14 cellular contexts compared by ENCODE assay signal in genomic region chr12:27293463-27293862, GRCh38. TPM values are rescaled to one million over a fixed set of nuclear protein-coding genes. Genes with fewer than 3 reads are reported as not detected.
DNase-seq lines count a peak whose midpoint lies in the region; ATAC-seq and TF ChIP-seq lines count a peak whose summit lies in the region.
"Had no signal": no experiment of that assay in that cellular context is flagged by ENCODE, and none has a peak within 500 bp of the region (broad histone marks: within the 10 kb centered on the region; RNA-seq: fewer than 3 reads in every experiment).

No MANE protein-coding gene starts in this region.

- H3K9me3 Mint-ChIP-seq in WTC11 = peaks cover under 1% of the 10 kb centered on the region; the same call in 1 of the 2 replicates
- H3K9me3 Mint-ChIP-seq: activated CD4-positive, alpha-beta memory T cell treated with anti-CD3 and anti-CD28 coated beads for 36 hours had no signal

- no peaks in the 10 kb centered on the region for H3K9me3 ChIP-seq in muscle layer of colon (ENCODE audit: low read length)
- H3K9me3 ChIP-seq in tibial artery = no peaks in the 10 kb centered on the region
- H3K9me3 ChIP-seq: SJCRH30 had no signal

- H3K9ac ChIP-seq in muscle layer of colon (ENCODE audit: low read length) = no peak overlapping the region

- H3K4me1 ChIP-seq in muscle layer of colon (ENCODE audit: insufficient read depth, low read length) = peaks cover 44% of the 10 kb centered on the region
- H3K4me1 ChIP-seq in tibial artery = peaks cover 0 to 100% (median 77%) of the 10 kb centered on the region in 4 donors
- H3K4me1 ChIP-seq: SJCRH30 had no signal

- no peaks in the 10 kb centered on the region for H3K27me3 ChIP-seq in muscle layer of colon (ENCODE audit: control insufficient read depth in 1 of 2, insufficient read depth in 2 of 2, low read length in 2 of 2)
- H3K27me3 ChIP-seq in tibial artery = no peaks in the 10 kb centered on the region
- H3K27me3 ChIP-seq: SJCRH30 had no signal

- H3K4me3 Mint-ChIP-seq in WTC11 = no peak overlapping the region
- H3K4me3 Mint-ChIP-seq: activated CD4-positive, alpha-beta memory T cell treated with anti-CD3 and anti-CD28 coated beads for 36 hours; brain had no signal

- H3K36me3 ChIP-seq in muscle layer of colon (ENCODE audit: insufficient read depth, low read length) (peaks cover 7% of the 10 kb centered on the region), tibial artery (peaks cover 6 to 8% (median 7%) of the 10 kb centered on the region in 3 donors)

- no peak overlapping the region for H3K4me3 ChIP-seq in muscle layer of colon (ENCODE audit: low read depth in 1 of 2, low read length in 2 of 2)
- no peak overlapping the region for H3K4me3 ChIP-seq in tibial artery
- H3K4me3 ChIP-seq: SJCRH30 had no signal

- H3K36me3 Mint-ChIP-seq in WTC11 = peaks cover 10% of the 10 kb centered on the region

- H3K4me1 Mint-ChIP-seq in WTC11 = peaks cover 60% of the 10 kb centered on the region

- CTCF ChIA-PET in WTC11 (lab: Charles Lee) = interaction anchor here (0.6 kb wide), 1 partner anchor 13 kb away, joined by 6 read pairs; no protein-coding TSS in a partner anchor

- intact Hi-C loops in tibial artery (cut with DNase I; ENCODE audit: low total_unique reads) = no loop called here

- no peaks in the 10 kb centered on the region; the same call in 1 of the 2 replicates for H3K27me3 Mint-ChIP-seq in WTC11 (ENCODE audit: low read depth)
- H3K27me3 Mint-ChIP-seq: activated CD4-positive, alpha-beta memory T cell treated with anti-CD3 and anti-CD28 coated beads for 36 hours; brain had no signal

- POLR2A ChIA-PET in WTC11 (lab: Charles Lee) = no interaction called here

- H3K27ac ChIP-seq in muscle layer of colon (ENCODE audit: low read depth, low read length) (peak overlapping the region; percentile 1), tibial artery (peak overlapping the region; percentile 86 to 88)
- H3K27ac ChIP-seq: SJCRH30 had no signal

- ATAC-seq in WTC11 (no peak), esophagus mucosa (peak; percentile 55), GM21576 (IDR thresholded peaks at IDR 0.05; ENCODE audit: unreplicated experiment) (no peak)

- no peak for TF ChIP-seq CTCF in WTC11 (IDR thresholded peaks at IDR 0.05)
- TF ChIP-seq CTCF in tibial artery (IDR thresholded peaks at IDR 0.05) = no peak

- DNase-seq in WTC11 (ENCODE audit: low spot score) (no peak), tibial artery (no peak), NCI-H2171 treated with DMSO at 0.1 percent for 48 hours (lab: John Stamatoyannopoulos, UW) (no peak)
- DNase-seq in activated CD4-positive, CD25-positive, alpha-beta regulatory T cell treated with anti-CD3 and anti-CD28 coated beads, Interleukin-2, amount 50 U/mL, for 72 hours = no peak
- DNase-seq: activated CD4-positive, alpha-beta memory T cell treated with anti-CD3 and anti-CD28 coated beads for 36 hours; DND-41; hippocampal formation; NCI-H1105 treated with DMSO at 0.1 percent for 48 hours; occipital lobe; SJCRH30 had no signal

- peak overlapping the region; percentile 23; the same call in 1 of the 2 replicates for H3K27ac Mint-ChIP-seq in WTC11
- H3K27ac Mint-ChIP-seq: activated CD4-positive, alpha-beta memory T cell treated with anti-CD3 and anti-CD28 coated beads for 36 hours had no signal

TF ChIP-seq in WTC11, 78 proteins besides CTCF, POLR2A, EP300 and RAD21 (continues in another document):
- TF ChIP-seq USF2 (CRISPR knock-in tag; IDR thresholded peaks at IDR 0.05) (no peak), SMAD4 (CRISPR knock-in tag; IDR thresholded peaks at IDR 0.05) (no peak), STAT6 (CRISPR knock-in tag; conservative IDR thresholded peaks at IDR 0.05; ENCODE audit: low read depth) (no peak), ZNF532 (CRISPR knock-in tag; IDR thresholded peaks at IDR 0.05; ENCODE audit: borderline replicate concordance) (no peak), MYBL2 (CRISPR knock-in tag; IDR thresholded peaks at IDR 0.05) (no peak), ELF4 (CRISPR knock-in tag; IDR thresholded peaks at IDR 0.05; ENCODE audit: low read depth) (no peak), FOXP1 (CRISPR knock-in tag; IDR thresholded peaks at IDR 0.05; ENCODE audit: borderline replicate concordance) (no peak), TCF7 (CRISPR knock-in tag; IDR thresholded peaks at IDR 0.05; ENCODE audit: low read depth) (no peak), MAX (CRISPR knock-in tag; IDR thresholded peaks at IDR 0.05) (no peak), HMGXB4 (CRISPR knock-in tag; IDR thresholded peaks at IDR 0.05) (no peak), SP1 (CRISPR knock-in tag; conservative IDR thresholded peaks at IDR 0.05) (no peak), NR3C1 (CRISPR knock-in tag; conservative IDR thresholded peaks at IDR 0.05; ENCODE audit: low read depth) (no peak), NR1H2 (CRISPR knock-in tag; IDR thresholded peaks at IDR 0.05) (no peak)

RNA-seq across cellular contexts. Expression of gene BMAL2, which starts 39.2 kb away (rescaled TPM):
- total RNA-seq in WTC11 (2021) (11.1 to 16.2 TPM (median 13.6 TPM) in 3 replicates), esophagus mucosa (58.3 TPM)

RNA-seq across cellular contexts. Expression of gene STK38L, which starts 49.4 kb away (rescaled TPM):
- total RNA-seq in WTC11 (2021) = 37.6 to 47.2 TPM (median 41.7 TPM) in 3 replicates
- total RNA-seq in esophagus mucosa = 27.2 TPM
